Comparison of ENCODE assay signal across 7 cellular contexts in genomic region chr19:570814-571126, GRCh38. TPM values are rescaled to one million over a fixed set of nuclear protein-coding genes. Genes with fewer than 3 reads are reported as not detected.
DNase-seq lines count a peak whose midpoint lies in the region; ATAC-seq, FAIRE-seq and TF ChIP-seq lines count a peak whose summit lies in the region.
"Not testable (repeated sequence)": the region's sequence is repeated elsewhere in the genome, so short reads cannot be mapped to it uniquely, and the experiment has no call there.
"Had no signal": no experiment of that assay in that cellular context is flagged by ENCODE, and none has a peak within 500 bp of the region (broad histone marks: within the 10 kb centered on the region; RNA-seq: fewer than 3 reads in every experiment).

No MANE protein-coding gene starts in this region.

- H2AFZ ChIP-seq in GM23248 (peak overlapping the region; percentile 88), K562 (ENCODE audit: low read depth, low read length) (peak overlapping the region; percentile 86)

- H3F3A ChIP-seq in GM23248 (ENCODE audit: insufficient read depth) = not testable (repeated sequence)

- H3K79me2 ChIP-seq in GM23248 (ENCODE audit: insufficient read depth) (peaks cover 32% of the 10 kb centered on the region), K562 (ENCODE audit: control insufficient read depth, insufficient read depth, low read length) (peaks cover 37% of the 10 kb centered on the region)

- not testable (repeated sequence) for H3K36me3 Mint-ChIP-seq in T-helper 1 cell treated with Interleukin-12 subunit alpha and Interleukin-12 subunit beta and Interleukin-4 antibody, amounts not matched to agents 30 μg/mL and 1 μg/mL, for 36 hours (ENCODE audit: low read depth); naive thymus-derived CD8-positive, alpha-beta T cell

- H3K4me3 Mint-ChIP-seq in T-helper 1 cell treated with Interleukin-12 subunit alpha and Interleukin-12 subunit beta and Interleukin-4 antibody, amounts not matched to agents 30 μg/mL and 1 μg/mL, for 36 hours = peak overlapping the region; percentile 87
- peak overlapping the region; percentile 85 to 99 (median 97) for H3K4me3 Mint-ChIP-seq in naive thymus-derived CD8-positive, alpha-beta T cell

- TF ChIP-seq POLR2A in K562 (conservative IDR thresholded peaks at IDR 0.05) = not testable (repeated sequence)

- not testable (repeated sequence) for H3K27me3 Mint-ChIP-seq in T-helper 1 cell treated with Interleukin-12 subunit alpha and Interleukin-12 subunit beta and Interleukin-4 antibody, amounts not matched to agents 30 μg/mL and 1 μg/mL, for 36 hours (ENCODE audit: low read depth); naive thymus-derived CD8-positive, alpha-beta T cell

- H3K27me3 ChIP-seq in GM23248 (replicated peaks; ENCODE audit: insufficient read depth); K562 (ENCODE audit: control insufficient read depth in 2 of 2, insufficient read depth in 2 of 2, low read length in 2 of 2); thoracic aorta (replicated peaks; ENCODE audit: insufficient read depth): not testable (repeated sequence)

- H3K9me3 Mint-ChIP-seq in T-helper 1 cell treated with Interleukin-12 subunit alpha and Interleukin-12 subunit beta and Interleukin-4 antibody, amounts not matched to agents 30 μg/mL and 1 μg/mL, for 36 hours; naive thymus-derived CD8-positive, alpha-beta T cell: not testable (repeated sequence)

- not testable (repeated sequence) for H4K20me1 ChIP-seq in GM23248 (ENCODE audit: insufficient read depth)
- H4K20me1 ChIP-seq in K562 (replicated peaks; ENCODE audit: control insufficient read depth, insufficient read depth, low read length) = peaks cover 24% of the 10 kb centered on the region

- H3K9ac ChIP-seq in GM23248 (0 out of 2 replicates have a peak overlapping the region, but pooled peaks have one; percentile 74), K562 (ENCODE audit: insufficient read depth in 1 of 2, low read depth in 2 of 2, low read length in 2 of 2) (peak overlapping the region; percentile 81 to 99)

- not testable (repeated sequence) for FAIRE-seq in K562 (lab: Jason Lieb, UNC)

- DNase-seq in GM23248 (peak; percentile 59), Right ventricle myocardium superior (peak; percentile 50)
- DNase-seq in K562 (ENCODE audit: extremely low read depth in 1 of 4, low spot score in 3 of 4); thoracic aorta (ENCODE audit: low spot score): not testable (repeated sequence)
- DNase-seq in naive thymus-derived CD8-positive, alpha-beta T cell = peak in 1 of 10 donors; percentile 61

- intact Hi-C loops in K562 (cut with micrococcal nuclease) = loop anchor here (1.0 kb wide), 1 partner anchor 14 kb away; no protein-coding TSS in a partner anchor
- intact Hi-C loops in Right ventricle myocardium superior (cut with DNase I) = not testable (repeated sequence)

- ATAC-seq in K562; Right ventricle myocardium superior (ENCODE audit: poor library complexity); naive thymus-derived CD8-positive, alpha-beta T cell; thoracic aorta (ENCODE audit: insufficient number of reproducible peaks, low FRiP score, low read depth): not testable (repeated sequence)

- CTCF ChIA-PET in K562 (lab: Yijun Ruan, JAX; ENCODE audit: low intra/inter-chr PET ratio) = not testable (repeated sequence)

- not testable (repeated sequence) for H3K9me2 ChIP-seq in GM23248 (ENCODE audit: insufficient read depth)

- not testable (repeated sequence) for BruUV-seq in K562 (replicated peaks; lab: Mats Ljungman, UMichigan)

- H3K27ac ChIP-seq in GM23248 (peak overlapping the region; percentile 75; the same call in 1 of the 2 replicates), K562 (ENCODE audit: extremely low read depth, low read depth, low read length) (peak overlapping the region; percentile 92)
- H3K27ac ChIP-seq in thoracic aorta = not testable (repeated sequence)

- peak overlapping the region; percentile 97 for H3K27ac Mint-ChIP-seq in T-helper 1 cell treated with Interleukin-12 subunit alpha and Interleukin-12 subunit beta and Interleukin-4 antibody, amounts not matched to agents 30 μg/mL and 1 μg/mL, for 36 hours
- peak overlapping the region; percentile 92 to 100 (median 98) for H3K27ac Mint-ChIP-seq in naive thymus-derived CD8-positive, alpha-beta T cell

- TF ChIP-seq RAD21 in K562 (CRISPR knock-in tag; conservative IDR thresholded peaks at IDR 0.05 in 1 of 2, IDR thresholded peaks at IDR 0.05 in 1 of 2) = 0 out of 4 replicates have a peak, but pooled peaks of 1 of the 2 experiments have one; percentile 9

- H3K4me1 ChIP-seq in GM23248 (ENCODE audit: insufficient read depth) (peaks cover 19% of the 10 kb centered on the region), K562 (replicated peaks in 1 of 2; ENCODE audit: control insufficient read depth in 2 of 2, insufficient read depth in 2 of 2, low read length in 2 of 2) (peaks cover 19 to 61% of the 10 kb centered on the region in 2 experiments), thoracic aorta (ENCODE audit: control insufficient read depth in 1 of 2, low read depth in 2 of 2) (peaks cover 19 to 35% of the 10 kb centered on the region in 2 donors)

- not testable (repeated sequence) for TF ChIP-seq CTCF in K562 (IDR thresholded peaks at IDR 0.05 in 2 of 3, conservative IDR thresholded peaks at IDR 0.05 in 1 of 3; ENCODE audit: insufficient read depth in 2 of 3, low read depth in 1 of 3, low read length in 3 of 3); thoracic aorta (IDR thresholded peaks at IDR 0.05)

- not testable (repeated sequence) for H3K36me3 ChIP-seq in GM23248 (ENCODE audit: low read depth); K562 (ENCODE audit: control insufficient read depth, insufficient read depth, low read length); thoracic aorta

- POLR2A ChIA-PET in K562 (lab: Yijun Ruan, JAX) = not testable (repeated sequence)
- POLR2A ChIA-PET in naive thymus-derived CD8-positive, alpha-beta T cell (lab: Charles Lee) = interaction anchor here (2.1 kb wide), 1 partner anchor 64 kb away, joined by 8 read pairs; no protein-coding TSS in a partner anchor

- H3K9me1 ChIP-seq in K562 (ENCODE audit: control insufficient read depth, insufficient read depth, low read length) = not testable (repeated sequence)

- H3K4me1 Mint-ChIP-seq in T-helper 1 cell treated with Interleukin-12 subunit alpha and Interleukin-12 subunit beta and Interleukin-4 antibody, amounts not matched to agents 30 μg/mL and 1 μg/mL, for 36 hours (ENCODE audit: low read depth) = peaks cover 27% of the 10 kb centered on the region
- H3K4me1 Mint-ChIP-seq in naive thymus-derived CD8-positive, alpha-beta T cell = peaks cover 14 to 40% (median 36%) of the 10 kb centered on the region in 4 donors

- not testable (repeated sequence) for H3K9me3 ChIP-seq in GM23248 (ENCODE audit: low read depth); K562 (replicated peaks; ENCODE audit: control insufficient read depth, insufficient read depth, low read depth, low read length); thoracic aorta

- TF ChIP-seq EP300 in K562 (IDR thresholded peaks at IDR 0.05; ENCODE audit: low read length) = not testable (repeated sequence)

- 14 to 26% methylated on average over 10 to 19 of the region's 19 CpGs for WGBS in GM23248 (ENCODE audit: low coverage in 1 of 2, low lambda C conversion rate in 2 of 2, missing lambda C conversion rate in 2 of 2), 2 experiments
- WGBS in K562 (ENCODE audit: insufficient coverage, low coverage, missing lambda C conversion rate) = 7% methylated on average over 16 of the region's 19 CpGs

- in situ Hi-C loops in GM23248 (cut with MboI); K562 (cut with MboI): not testable (repeated sequence)

- H3K4me2 ChIP-seq in GM23248 (ENCODE audit: unreplicated experiment) (peak overlapping the region; percentile 98), K562 (ENCODE audit: insufficient read depth, low read length) (peak overlapping the region; percentile 90)

- H3K4me3 ChIP-seq in GM23248 = peak overlapping the region; percentile 94
- peak overlapping the region; percentile 43 for H3K4me3 ChIP-seq in K562
- H3K4me3 ChIP-seq in thoracic aorta = peak overlapping the region; percentile 96

RNA-seq across cellular contexts. Expression of gene BSG, which starts 1.6 kb away (rescaled TPM):
- total RNA-seq in GM23248 (2014; rRNA removed; shearing (Covaris generic)) = 887 and 955 TPM in 2 replicates
- 939 and 970 TPM in 2 replicates for polyA plus RNA-seq in GM23248 (2016; fragmentation: Nextera tagmentation; extraction: Ambion mirVana)
- 106 and 369 TPM in 2 replicates for total RNA-seq in K562 (2011; cell fraction: chromatin; rRNA removed; ENCODE audit: low replicate concordance)
- 735 and 796 TPM in 2 replicates for total RNA-seq in K562 (2011; cell fraction: nucleolus; rRNA removed)
- total RNA-seq in K562 (2011; cell fraction: nucleoplasm; rRNA removed) = 350 and 437 TPM in 2 replicates
- 398 and 484 TPM in 2 replicates for total RNA-seq in K562 (2014; rRNA removed)
- total RNA-seq in K562 (2014; rRNA removed; fragmentation: Illumina TruSeq; extraction: Trizol) = 59.1 and 89.1 TPM in 2 replicates
- total RNA-seq in K562 (2015; rRNA removed; fragmentation: Illumina TruSeq; extraction: Trizol) = 211 and 220 TPM in 2 replicates
- 495 and 506 TPM in 2 replicates for total RNA-seq in K562 (2021)
- 129 and 411 TPM in 2 replicates for polyA plus RNA-seq in K562 (2011; rRNA removed)
- polyA plus RNA-seq in K562 (2011; cell fraction: cytosol; rRNA removed) = 277 and 455 TPM in 2 replicates
- 198 and 199 TPM in 2 replicates for polyA plus RNA-seq in K562 (2011; cell fraction: nucleus; rRNA removed)
- 362 and 456 TPM in 2 replicates for polyA plus RNA-seq in K562 (2012)
- polyA plus RNA-seq in K562 (2014; fragmentation: Illumina TruSeq; extraction: Trizol) = 187 and 351 TPM in 2 replicates
- 10 to 100 TPM in 1 of 2 experiments, 1 to 10 TPM in 1; 4.6 to 17.9 TPM for polyA plus RNA-seq in K562 (2014; fragmentation: Nextera tagmentation; extraction: Ambion mirVana)
- polyA plus RNA-seq in K562 (2014; rRNA removed) = 236 and 311 TPM in 2 replicates
- 61.0 and 70.9 TPM in 2 replicates for polyA minus RNA-seq in K562 (2011; rRNA and poly(A)+ RNA removed)
- 197 and 315 TPM in 2 replicates for polyA minus RNA-seq in K562 (2011; cell fraction: cytosol; rRNA and poly(A)+ RNA removed)
- polyA minus RNA-seq in K562 (2011; cell fraction: nucleus; rRNA and poly(A)+ RNA removed) = 48.1 and 72.2 TPM in 2 replicates
- 1,928 TPM for total RNA-seq in Right ventricle myocardium superior
- total RNA-seq in naive thymus-derived CD8-positive, alpha-beta T cell = 100 to 1,000 TPM; 106 to 107 TPM
- polyA plus RNA-seq in naive thymus-derived CD8-positive, alpha-beta T cell = 100 to 1,000 TPM; 282 to 313 (median 309) TPM
- total RNA-seq in thoracic aorta = 100 to 1,000 TPM; 344 to 575 TPM

RNA-seq across cellular contexts. Expression of gene HCN2, which starts 18.9 kb away (rescaled TPM):
- total RNA-seq in GM23248 (2014; rRNA removed; shearing (Covaris generic)) = 1.8 and 3.1 TPM in 2 replicates
- 0.14 TPM in 1 of 2 replicates, not detected in the other for polyA plus RNA-seq in GM23248 (2016; fragmentation: Nextera tagmentation; extraction: Ambion mirVana)
- 2.7 and 8.1 TPM in 2 replicates for total RNA-seq in K562 (2011; cell fraction: chromatin; rRNA removed; ENCODE audit: low replicate concordance)
- 6.2 and 7.2 TPM in 2 replicates for total RNA-seq in K562 (2011; cell fraction: nucleolus; rRNA removed)
- 3.6 and 3.7 TPM in 2 replicates for total RNA-seq in K562 (2011; cell fraction: nucleoplasm; rRNA removed)
- total RNA-seq in K562 (2014; rRNA removed) = 0.82 and 1.3 TPM in 2 replicates
- total RNA-seq in K562 (2014; rRNA removed; fragmentation: Illumina TruSeq; extraction: Trizol) = 0.29 and 0.40 TPM in 2 replicates
- total RNA-seq in K562 (2015; rRNA removed; fragmentation: Illumina TruSeq; extraction: Trizol) = 0.29 and 0.30 TPM in 2 replicates
- 3.9 and 4.2 TPM in 2 replicates for total RNA-seq in K562 (2021)
- 0.64 and 0.76 TPM in 2 replicates for polyA plus RNA-seq in K562 (2011; rRNA removed)
- 1.1 and 1.5 TPM in 2 replicates for polyA plus RNA-seq in K562 (2011; cell fraction: cytosol; rRNA removed)
- polyA plus RNA-seq in K562 (2011; cell fraction: nucleus; rRNA removed) = 3.0 and 3.9 TPM in 2 replicates
- 1.6 and 1.7 TPM in 2 replicates for polyA plus RNA-seq in K562 (2012)
- polyA plus RNA-seq in K562 (2014; fragmentation: Illumina TruSeq; extraction: Trizol) = 0.91 and 1.9 TPM in 2 replicates
- polyA plus RNA-seq in K562 (2014; fragmentation: Nextera tagmentation; extraction: Ambion mirVana) = not detected
- 0.86 and 1.2 TPM in 2 replicates for polyA plus RNA-seq in K562 (2014; rRNA removed)
- 1.3 and 1.6 TPM in 2 replicates for polyA minus RNA-seq in K562 (2011; rRNA and poly(A)+ RNA removed)
- 2.3 and 3.5 TPM in 2 replicates for polyA minus RNA-seq in K562 (2011; cell fraction: cytosol; rRNA and poly(A)+ RNA removed)
- polyA minus RNA-seq in K562 (2011; cell fraction: nucleus; rRNA and poly(A)+ RNA removed) = 1.5 and 2.2 TPM in 2 replicates
- 4.1 TPM for total RNA-seq in Right ventricle myocardium superior
- under 1 TPM; 0.49 to 0.68 TPM for total RNA-seq in naive thymus-derived CD8-positive, alpha-beta T cell
- polyA plus RNA-seq in naive thymus-derived CD8-positive, alpha-beta T cell = under 1 TPM in 2 of 3 donors, not detected in 1; 0.03 to 0.06 TPM
- not detected for total RNA-seq in thoracic aorta

RNA-seq across cellular contexts. Expression of gene GZMM, which starts 26.9 kb away (rescaled TPM):
- not detected in 2 replicates for total RNA-seq in GM23248 (2014; rRNA removed; shearing (Covaris generic))
- polyA plus RNA-seq in GM23248 (2016; fragmentation: Nextera tagmentation; extraction: Ambion mirVana) (not detected in 2 replicates), K562 (2011; rRNA removed) (0.70 and 0.97 TPM in 2 replicates), K562 (2014; fragmentation: Illumina TruSeq; extraction: Trizol) (0.61 TPM in 1 of 2 replicates, not detected in the other), K562 (2014; fragmentation: Nextera tagmentation; extraction: Ambion mirVana) (under 1 TPM; 0.08 to 0.27 TPM), K562 (2014; rRNA removed) (1.8 and 2.2 TPM in 2 replicates)
- total RNA-seq in K562 (2011; cell fraction: chromatin; rRNA removed; ENCODE audit: low replicate concordance) = 0.49 and 1.6 TPM in 2 replicates
- 4.0 and 4.5 TPM in 2 replicates for total RNA-seq in K562 (2011; cell fraction: nucleolus; rRNA removed)
- 1.4 and 1.9 TPM in 2 replicates for total RNA-seq in K562 (2011; cell fraction: nucleoplasm; rRNA removed)
- total RNA-seq in K562 (2014; rRNA removed) (2.3 and 2.6 TPM in 2 replicates), K562 (2014; rRNA removed; fragmentation: Illumina TruSeq; extraction: Trizol) (not detected in 2 replicates), K562 (2015; rRNA removed; fragmentation: Illumina TruSeq; extraction: Trizol) (0.62 and 1.1 TPM in 2 replicates), K562 (2021) (0.72 and 1.8 TPM in 2 replicates), Right ventricle myocardium superior (0.32 TPM), thoracic aorta (under 1 TPM in 1 of 2 donors, not detected in 1; 0.54 TPM)
- 1.9 and 5.9 TPM in 2 replicates for polyA plus RNA-seq in K562 (2011; cell fraction: cytosol; rRNA removed)
- polyA plus RNA-seq in K562 (2011; cell fraction: nucleus; rRNA removed) = 0.87 and 1.8 TPM in 2 replicates
- 1.7 and 3.5 TPM in 2 replicates for polyA plus RNA-seq in K562 (2012)
- not detected in 2 replicates for polyA minus RNA-seq in K562 (2011; rRNA and poly(A)+ RNA removed)
- 2.5 TPM in 1 of 2 replicates, not detected in the other for polyA minus RNA-seq in K562 (2011; cell fraction: cytosol; rRNA and poly(A)+ RNA removed)
- not detected in 2 replicates for polyA minus RNA-seq in K562 (2011; cell fraction: nucleus; rRNA and poly(A)+ RNA removed)
- total RNA-seq in naive thymus-derived CD8-positive, alpha-beta T cell = 10 to 100 TPM; 46.9 to 55.9 TPM
- polyA plus RNA-seq in naive thymus-derived CD8-positive, alpha-beta T cell = 100 to 1,000 TPM; 228 to 450 (median 333) TPM
- total RNA-seq: pulmonary artery endothelial cell had no signal

RNA-seq across cellular contexts. Expression of gene CDC34, which starts 39.2 kb away (rescaled TPM):
- 43.0 and 50.8 TPM in 2 replicates for total RNA-seq in GM23248 (2014; rRNA removed; shearing (Covaris generic))
- polyA plus RNA-seq in GM23248 (2016; fragmentation: Nextera tagmentation; extraction: Ambion mirVana) (44.4 and 46.4 TPM in 2 replicates), K562 (2011; rRNA removed) (82.7 and 103 TPM in 2 replicates), K562 (2014; fragmentation: Illumina TruSeq; extraction: Trizol) (55.7 and 88.4 TPM in 2 replicates), K562 (2014; fragmentation: Nextera tagmentation; extraction: Ambion mirVana) (1 to 10 TPM in 1 of 2 experiments, under 1 TPM in 1; 0.80 to 1.0 TPM), K562 (2014; rRNA removed) (125 and 142 TPM in 2 replicates)
- total RNA-seq in K562 (2011; cell fraction: chromatin; rRNA removed; ENCODE audit: low replicate concordance) = 34.1 and 85.3 TPM in 2 replicates
- total RNA-seq in K562 (2011; cell fraction: nucleolus; rRNA removed) = 68.2 and 70.5 TPM in 2 replicates
- 40.9 and 50.4 TPM in 2 replicates for total RNA-seq in K562 (2011; cell fraction: nucleoplasm; rRNA removed)
- total RNA-seq in K562 (2014; rRNA removed) (203 and 207 TPM in 2 replicates), K562 (2014; rRNA removed; fragmentation: Illumina TruSeq; extraction: Trizol) (33.0 and 36.2 TPM in 2 replicates), K562 (2015; rRNA removed; fragmentation: Illumina TruSeq; extraction: Trizol) (65.5 and 75.7 TPM in 2 replicates), K562 (2021) (125 and 130 TPM in 2 replicates), Right ventricle myocardium superior (86.3 TPM), thoracic aorta (10 to 100 TPM; 40.2 to 86.2 TPM)
- 89.6 and 173 TPM in 2 replicates for polyA plus RNA-seq in K562 (2011; cell fraction: cytosol; rRNA removed)
- 83.8 and 124 TPM in 2 replicates for polyA plus RNA-seq in K562 (2011; cell fraction: nucleus; rRNA removed)
- 72.7 and 83.2 TPM in 2 replicates for polyA plus RNA-seq in K562 (2012)
- 16.2 and 28.5 TPM in 2 replicates for polyA minus RNA-seq in K562 (2011; rRNA and poly(A)+ RNA removed)
- polyA minus RNA-seq in K562 (2011; cell fraction: cytosol; rRNA and poly(A)+ RNA removed) = 36.4 and 44.9 TPM in 2 replicates
- polyA minus RNA-seq in K562 (2011; cell fraction: nucleus; rRNA and poly(A)+ RNA removed) = 18.4 and 20.5 TPM in 2 replicates
- total RNA-seq in naive thymus-derived CD8-positive, alpha-beta T cell = 10 to 100 TPM; 41.7 to 46.7 TPM
- 10 to 100 TPM; 20.6 to 43.5 (median 27.9) TPM for polyA plus RNA-seq in naive thymus-derived CD8-positive, alpha-beta T cell

Comparison
In these comparisons a context has a peak if more than half of its experiments do, and no peak if none do; other contexts are left out.
1. H3K4me3 ChIP-seq: peak in every context shown above with its lines; median percentile 96 in thoracic aorta; 94 in GM23248; 43 in K562.
2. RNA of gene GZMM, which starts 26.9 kb away (total RNA-seq): 46.9 to 55.9 TPM in naive thymus-derived CD8-positive, alpha-beta T cell; 0.49 to 4.5 TPM in K562, 0.54 TPM in thoracic aorta, 0.32 TPM in Right ventricle myocardium superior (single experiment) and not detected in GM23248; every median in the first group is over 4 times any median in the second.